ENCODE assay signal across 22 cellular contexts in genomic region chr5:96455789-96456188, GRCh38. TPM values are rescaled to one million over a fixed set of nuclear protein-coding genes. Genes with fewer than 3 reads are reported as not detected.
"Had no signal": no experiment of that assay in that cellular context is flagged by ENCODE, and none has a peak within 500 bp of the region (broad histone marks: within the 10 kb centered on the region; RNA-seq: fewer than 3 reads in every experiment).

No MANE protein-coding gene starts in this region.

- H3K36me3 Mint-ChIP-seq: activated naive CD4-positive, alpha-beta T cell treated with anti-CD3 and anti-CD28 coated beads, Interleukin-2, amount 50 U/mL, for 72 hours; brain had no signal

- ATAC-seq: activated CD4-positive, alpha-beta T cell treated with anti-CD3 and anti-CD28 coated beads for 36 hours; activated naive CD4-positive, alpha-beta T cell treated with anti-CD3 and anti-CD28 coated beads, Interleukin-2, amount 50 U/mL, for 72 hours; heart right ventricle; left cardiac atrium; mucosa of descending colon; right cardiac atrium; stimulated activated naive CD8-positive, alpha-beta T cell treated with anti-CD3 and anti-CD28 coated beads, Interleukin-15, Interleukin-2, amounts not matched to agents 100 U/mL and 50 U/mL, for 24 hours had no signal

- H3K36me3 ChIP-seq: heart right ventricle, upper lobe of left lung had no signal

- H3K9me3 ChIP-seq: heart right ventricle, mucosa of descending colon, upper lobe of left lung had no signal

- DNase-seq: activated B cell treated with CpG ODN at 0.5 μM for 24 hours; activated CD4-positive, alpha-beta T cell treated with anti-CD3 and anti-CD28 coated beads for 36 hours; activated CD4-positive, alpha-beta T cell treated with anti-CD3 and anti-CD28 coated beads, Interleukin-2, amount 50 U/mL, for 48 hours; activated gamma-delta T cell; aorta; foreskin fibroblast; heart right ventricle; islet precursor cell; left cardiac atrium; mesenchymal stem cell; mucosa of descending colon; nephron progenitor cell; right cardiac atrium; stimulated activated CD4-positive, alpha-beta T cell treated with anti-CD3 and anti-CD28 coated beads, Interleukin-4, amount 100 ng/mL, for 4 hours; stimulated activated naive CD8-positive, alpha-beta T cell treated with anti-CD3 and anti-CD28 coated beads, Interleukin-15, Interleukin-2, amounts not matched to agents 100 U/mL and 50 U/mL, for 24 hours; T-helper 9 cell; upper lobe of left lung had no signal

- H3K27ac Mint-ChIP-seq: activated B cell treated with CpG ODN at 0.5 μM for 24 hours; activated CD4-positive, alpha-beta T cell treated with anti-CD3 and anti-CD28 coated beads for 36 hours; activated naive CD4-positive, alpha-beta T cell treated with anti-CD3 and anti-CD28 coated beads, Interleukin-2, amount 50 U/mL, for 72 hours; activated T-helper 1 cell treated with anti-CD3 and anti-CD28 coated beads, Interleukin-12 subunit alpha, Interleukin-12 subunit beta, Interleukin-2, Interleukin-4 antibody, amounts not matched to agents 30 ng/mL and 10 ng/mL and 1 ng/mL, durations not matched to agents 14 hours and 24 hours and 36 hours; brain; nephron progenitor cell had no signal

- H3K9me3 Mint-ChIP-seq: nephron progenitor cell had no signal

- H3K27me3 ChIP-seq: upper lobe of left lung had no signal

- H3K4me1 ChIP-seq: heart right ventricle, parathyroid adenoma, upper lobe of left lung had no signal

- H3K4me1 Mint-ChIP-seq: activated B cell treated with CpG ODN at 0.5 μM for 24 hours, brain, nephron progenitor cell had no signal

- H3K79me2 ChIP-seq: parathyroid adenoma had no signal

- H3K27ac ChIP-seq: heart right ventricle, parathyroid adenoma, upper lobe of left lung had no signal

- H3K4me3 Mint-ChIP-seq: activated B cell treated with CpG ODN at 0.5 μM for 24 hours; activated CD4-positive, alpha-beta T cell treated with anti-CD3 and anti-CD28 coated beads for 36 hours; activated T-helper 1 cell treated with anti-CD3 and anti-CD28 coated beads, Interleukin-12 subunit alpha, Interleukin-12 subunit beta, Interleukin-2, Interleukin-4 antibody, amounts not matched to agents 30 ng/mL and 10 ng/mL and 1 ng/mL, durations not matched to agents 14 hours and 24 hours and 36 hours; brain; nephron progenitor cell had no signal

- H3K4me3 ChIP-seq: heart right ventricle, mucosa of descending colon, upper lobe of left lung had no signal

- H2AFZ ChIP-seq: parathyroid adenoma had no signal

RNA-seq across cellular contexts. Expression of gene PCSK1, which starts 22.7 kb away (rescaled TPM):
- total RNA-seq: activated B cell treated with CpG ODN at 0.5 μM for 24 hours; activated CD4-positive, alpha-beta T cell treated with anti-CD3 and anti-CD28 coated beads for 36 hours; activated naive CD4-positive, alpha-beta T cell treated with anti-CD3 and anti-CD28 coated beads, Interleukin-2, amount 50 U/mL, for 72 hours; activated T-helper 1 cell treated with anti-CD3 and anti-CD28 coated beads, Interleukin-12 subunit alpha, Interleukin-12 subunit beta, Interleukin-2, Interleukin-4 antibody, amounts not matched to agents 30 ng/mL and 10 ng/mL and 1 ng/mL, durations not matched to agents 14 hours and 24 hours and 36 hours; epithelial cell of proximal tubule had no signal
